ENCODE assay signal across 10 cellular contexts in genomic region chr3:30628188-30628930, GRCh38. TPM values are rescaled to one million over a fixed set of nuclear protein-coding genes. Genes with fewer than 3 reads are reported as not detected.
A peak's percentile ranks its signal among the peaks of the same experiment; 100 is the strongest.
DNase-seq lines count a peak whose midpoint lies in the region; ATAC-seq and TF ChIP-seq lines count a peak whose summit lies in the region.
"Had no signal": no experiment of that assay in that cellular context is flagged by ENCODE, and none has a peak within 500 bp of the region (broad histone marks: within the 10 kb centered on the region; RNA-seq: fewer than 3 reads in every experiment).

No MANE protein-coding gene starts in this region.

- H3K9me2 ChIP-seq in HCT116 (ENCODE audit: insufficient read depth) (no peaks in the 10 kb centered on the region), OCI-LY7 (ENCODE audit: insufficient read depth, low read length) (no peaks in the 10 kb centered on the region)

- H3K79me2 ChIP-seq in HCT116 (ENCODE audit: insufficient read depth, low read length): peaks cover 100% of the 10 kb centered on the region
- peaks cover 96% of the 10 kb centered on the region for H3K79me2 ChIP-seq in OCI-LY7 (ENCODE audit: insufficient read depth, low read depth, low read length)

- peak overlapping the region; percentile 10 for H3K9ac ChIP-seq in HCT116 (ENCODE audit: low read length)

- H3K27ac ChIP-seq in HCT116 (ENCODE audit: low read depth, low read length): peak overlapping the region; percentile 95
- H3K27ac ChIP-seq in OCI-LY7 (ENCODE audit: low read depth, low read length, poor library complexity, severe bottlenecking): peak overlapping the region; percentile 81
- peak overlapping the region; percentile 30 to 40 for H3K27ac ChIP-seq in esophagus (ENCODE audit: low read depth in 2 of 2, low read length in 1 of 2)
- H3K27ac ChIP-seq in gastrocnemius medialis: peak overlapping the region; percentile 52 to 76 (median 68)

- RAD21 ChIA-PET in HCT116 (lab: Charles Lee; ENCODE audit: low non-redundant PET in 1 of 2, low total read pairs in 2 of 2, uncharacterized antibody in 2 of 2, unreplicated experiment in 2 of 2): no interaction called here

- H2AFZ ChIP-seq in HCT116 (ENCODE audit: low read depth, low read length, poor library complexity, severe bottlenecking): no peak overlapping the region
- no peak overlapping the region; the same call in 1 of the 2 replicates for H2AFZ ChIP-seq in OCI-LY7 (ENCODE audit: low read length)

- CTCF ChIA-PET in HCT116 (lab: Charles Lee) (interaction anchor here (0.9 to 2.4 kb wide), 3 partner anchors 11 to 308 kb away, joined by 3 to 5 read pairs (median 4); no protein-coding TSS in a partner anchor), OCI-LY7 (lab: Charles Lee; ENCODE audit: unreplicated experiment) (interaction anchor here (1.5 kb wide), 1 partner anchor 9 kb away, joined by 3 read pairs; no protein-coding TSS in a partner anchor)

- H3K4me1 ChIP-seq in HCT116 (ENCODE audit: control insufficient read depth in 1 of 2, insufficient read depth in 2 of 2, low read length in 2 of 2) (peaks cover 92 to 99% of the 10 kb centered on the region in 2 experiments), OCI-LY7 (ENCODE audit: insufficient read depth, low read length, poor library complexity, severe bottlenecking) (peaks cover 99% of the 10 kb centered on the region), esophagus (ENCODE audit: control insufficient read depth in 2 of 2, insufficient read depth in 2 of 2, low read length in 1 of 2) (peaks cover 0 to 8% of the 10 kb centered on the region in 2 donors), gastrocnemius medialis (peaks cover 56 to 85% of the 10 kb centered on the region in 2 donors)

- H3K9me3 ChIP-seq in HCT116 (ENCODE audit: control insufficient read depth in 1 of 2, insufficient read depth in 1 of 2, low read depth in 1 of 2, low read length in 2 of 2) (no peaks in the 10 kb centered on the region), OCI-LY7 (ENCODE audit: low read length) (no peaks in the 10 kb centered on the region), esophagus (ENCODE audit: control insufficient read depth in 2 of 2, insufficient read depth in 1 of 2, low read depth in 1 of 2, low read length in 1 of 2) (no peaks in the 10 kb centered on the region), gastrocnemius medialis (no peaks in the 10 kb centered on the region)

- ATAC-seq in HCT116 (no peak), gastrocnemius medialis (peak in 1 of 2 donors; percentile 45), HG03432 (IDR thresholded peaks at IDR 0.05; ENCODE audit: unreplicated experiment) (no peak)

- 38 to 55% methylated on average over 4 of the region's 4 CpGs for WGBS in esophagus, 2 donors

- no peak for TF ChIP-seq RAD21 in HCT116 (IDR thresholded peaks at IDR 0.05; ENCODE audit: low read depth)

- DNase-seq in HCT116 (ENCODE audit: low read depth, low spot score) (no peak), OCI-LY7 (ENCODE audit: low spot score) (no peak), gastrocnemius medialis (no peak), NCI-H226 (no peak), NCI-H1092 (lab: John Stamatoyannopoulos, UW) (no peak)
- no peak for DNase-seq in activated effector memory CD4-positive, alpha-beta T cell treated with Interleukin-2 at 50 U/mL for 16 hours
- DNase-seq: activated CD4-positive, alpha-beta T cell treated with anti-CD3 and anti-CD28 coated beads, Interleukin-2, amount 50 U/mL, for 48 hours; NCI-H2227 treated with DMSO at 0.1 percent for 48 hours had no signal

- H4K20me1 ChIP-seq in HCT116 (ENCODE audit: insufficient read depth) (no peaks in the 10 kb centered on the region), OCI-LY7 (ENCODE audit: insufficient read depth, low read length) (no peaks in the 10 kb centered on the region)

- intact Hi-C loops in HCT116 (cut with micrococcal nuclease) (loop anchor here (10.0 kb wide), 1 partner anchor 584 kb away; no protein-coding TSS in a partner anchor), OCI-LY7 (cut with micrococcal nuclease; ENCODE audit: unreplicated experiment) (loop anchor here (1.0 to 2.0 kb wide), 2 partner anchors 22 to 65 kb away; partner anchors contain the start of gene TGFBR2), gastrocnemius medialis (cut with DNase I; ENCODE audit: low total_unique reads) (no loop called here)

- H3K27me3 ChIP-seq in HCT116 (ENCODE audit: insufficient read depth, low read length): no peaks in the 10 kb centered on the region
- H3K27me3 ChIP-seq in esophagus (ENCODE audit: control insufficient read depth in 1 of 2, insufficient read depth in 2 of 2, low read length in 2 of 2): no peaks in the 10 kb centered on the region
- H3K27me3 ChIP-seq in gastrocnemius medialis: no peaks in the 10 kb centered on the region

- BruUV-seq in HCT116 (replicated peaks; lab: Mats Ljungman, UMichigan): no TSS peak
- BruUV-seq in OCI-LY7 (replicated peaks; lab: Mats Ljungman, UMichigan): no TSS peak

- TF ChIP-seq POLR2A in HCT116 (IDR thresholded peaks at IDR 0.05; ENCODE audit: borderline replicate concordance, extremely low read depth, insufficient read depth, insufficient read length) (no peak), gastrocnemius medialis (IDR thresholded peaks at IDR 0.05) (no peak)

- H3K4me2 ChIP-seq in HCT116 (ENCODE audit: low read length) (peak overlapping the region; percentile 68), OCI-LY7 (ENCODE audit: low read length) (peak overlapping the region; percentile 68)

- no peak for TF ChIP-seq CTCF in HCT116 (IDR thresholded peaks at IDR 0.05 in 2 of 3, conservative IDR thresholded peaks at IDR 0.05 in 1 of 3; ENCODE audit: borderline replicate concordance in 1 of 3, insufficient read depth in 1 of 3, low read depth in 2 of 3, low read length in 2 of 3)
- no peak for TF ChIP-seq CTCF in OCI-LY7 (conservative IDR thresholded peaks at IDR 0.05; ENCODE audit: low read length)
- TF ChIP-seq CTCF in gastrocnemius medialis (IDR thresholded peaks at IDR 0.05 in 4 of 5, conservative IDR thresholded peaks at IDR 0.05 in 1 of 5): no peak

- H3K36me3 ChIP-seq in HCT116 (ENCODE audit: control insufficient read depth in 1 of 2, insufficient read depth in 2 of 2, low read length in 2 of 2) (no peaks in the 10 kb centered on the region; a peak in 2 of 4 replicates), OCI-LY7 (ENCODE audit: insufficient read depth, low read length) (peaks cover 44% of the 10 kb centered on the region), esophagus (ENCODE audit: control insufficient read depth in 2 of 2, insufficient read depth in 2 of 2, low read length in 1 of 2) (no peaks in the 10 kb centered on the region), gastrocnemius medialis (no peaks in the 10 kb centered on the region)

- POLR2A ChIA-PET in HCT116 (lab: Charles Lee) (no interaction called here), OCI-LY7 (lab: Charles Lee) (interaction anchor here (1.1 to 2.0 kb wide), 8 partner anchors 8 to 30 kb away, joined by 3 to 29 read pairs (median 8); partner anchors contain the start of gene TGFBR2)

- in situ Hi-C loops in gastrocnemius medialis (cut with MboI; ENCODE audit: low sequenced_read_pairs in 4 of 4): no loop called here

- H3K4me3 ChIP-seq in HCT116 (replicated peaks in 1 of 2; ENCODE audit: low read depth in 1 of 2, low read length in 2 of 2) (no peak overlapping the region), OCI-LY7 (ENCODE audit: low read depth, low read length, poor library complexity, severe bottlenecking) (peak overlapping the region; percentile 37), esophagus (ENCODE audit: low read depth in 1 of 2, low read length in 2 of 2) (no peak overlapping the region), gastrocnemius medialis (no peak overlapping the region)

TF ChIP-seq in HCT116, 20 proteins besides CTCF, POLR2A, EP300 and RAD21 (continues in another document):
- TF ChIP-seq ELF1 (IDR thresholded peaks at IDR 0.05; ENCODE audit: borderline replicate concordance, low read depth) (no peak), FOSL1 (IDR thresholded peaks at IDR 0.05; ENCODE audit: low read depth) (no peak), SP1 (IDR thresholded peaks at IDR 0.05; ENCODE audit: low read depth) (no peak), CBX3 (IDR thresholded peaks at IDR 0.05; ENCODE audit: low read depth) (no peak), CEBPB (IDR thresholded peaks at IDR 0.05; ENCODE audit: low read depth) (no peak), MAX (IDR thresholded peaks at IDR 0.05) (no peak), ATF3 (IDR thresholded peaks at IDR 0.05) (no peak)
- TF ChIP-seq, protein P1, sequence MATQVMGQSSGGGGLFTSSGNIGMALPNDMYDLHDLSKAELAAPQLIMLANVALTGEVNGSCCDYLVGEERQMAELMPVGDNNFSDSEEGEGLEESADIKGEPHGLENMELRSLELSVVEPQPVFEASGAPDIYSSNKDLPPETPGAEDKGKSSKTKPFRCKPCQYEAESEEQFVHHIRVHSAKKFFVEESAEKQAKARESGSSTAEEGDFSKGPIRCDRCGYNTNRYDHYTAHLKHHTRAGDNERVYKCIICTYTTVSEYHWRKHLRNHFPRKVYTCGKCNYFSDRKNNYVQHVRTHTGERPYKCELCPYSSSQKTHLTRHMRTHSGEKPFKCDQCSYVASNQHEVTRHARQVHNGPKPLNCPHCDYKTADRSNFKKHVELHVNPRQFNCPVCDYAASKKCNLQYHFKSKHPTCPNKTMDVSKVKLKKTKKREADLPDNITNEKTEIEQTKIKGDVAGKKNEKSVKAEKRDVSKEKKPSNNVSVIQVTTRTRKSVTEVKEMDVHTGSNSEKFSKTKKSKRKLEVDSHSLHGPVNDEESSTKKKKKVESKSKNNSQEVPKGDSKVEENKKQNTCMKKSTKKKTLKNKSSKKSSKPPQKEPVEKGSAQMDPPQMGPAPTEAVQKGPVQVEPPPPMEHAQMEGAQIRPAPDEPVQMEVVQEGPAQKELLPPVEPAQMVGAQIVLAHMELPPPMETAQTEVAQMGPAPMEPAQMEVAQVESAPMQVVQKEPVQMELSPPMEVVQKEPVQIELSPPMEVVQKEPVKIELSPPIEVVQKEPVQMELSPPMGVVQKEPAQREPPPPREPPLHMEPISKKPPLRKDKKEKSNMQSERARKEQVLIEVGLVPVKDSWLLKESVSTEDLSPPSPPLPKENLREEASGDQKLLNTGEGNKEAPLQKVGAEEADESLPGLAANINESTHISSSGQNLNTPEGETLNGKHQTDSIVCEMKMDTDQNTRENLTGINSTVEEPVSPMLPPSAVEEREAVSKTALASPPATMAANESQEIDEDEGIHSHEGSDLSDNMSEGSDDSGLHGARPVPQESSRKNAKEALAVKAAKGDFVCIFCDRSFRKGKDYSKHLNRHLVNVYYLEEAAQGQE (IDR thresholded peaks at IDR 0.05; ENCODE audit: low read depth): no peak

RNA-seq across cellular contexts. Expression of gene TGFBR2, which starts 22.0 kb away (rescaled TPM):
- total RNA-seq in HCT116 (2021; ENCODE audit: unreplicated experiment): 22.5 TPM
- 8.1 and 8.9 TPM in 2 replicates for polyA plus RNA-seq in HCT116 (2012)
- 28.1 and 29.6 TPM in 2 replicates for total RNA-seq in OCI-LY7 (2014; rRNA removed; shearing (Covaris generic))
- total RNA-seq in OCI-LY7 (2022): 25.2 and 29.5 TPM in 2 replicates
- polyA plus RNA-seq in esophagus: 10 to 100 TPM in 1 of 2 donors, 1 to 10 TPM in 1; 3.0 to 13.7 TPM
- total RNA-seq in gastrocnemius medialis: 10 to 100 TPM; 38.3 to 53.8 (median 47.2) TPM

Comparison
In these comparisons a context has a peak if more than half of its experiments do, and no peak if none do; other contexts are left out.
1. H3K27ac ChIP-seq: peak in every context shown above with its lines; median percentile 95 in HCT116; 81 in OCI-LY7; 68 in gastrocnemius medialis; 35 in esophagus.